ENCODE assay signal across 8 cellular contexts in the genomic region with DNA sequence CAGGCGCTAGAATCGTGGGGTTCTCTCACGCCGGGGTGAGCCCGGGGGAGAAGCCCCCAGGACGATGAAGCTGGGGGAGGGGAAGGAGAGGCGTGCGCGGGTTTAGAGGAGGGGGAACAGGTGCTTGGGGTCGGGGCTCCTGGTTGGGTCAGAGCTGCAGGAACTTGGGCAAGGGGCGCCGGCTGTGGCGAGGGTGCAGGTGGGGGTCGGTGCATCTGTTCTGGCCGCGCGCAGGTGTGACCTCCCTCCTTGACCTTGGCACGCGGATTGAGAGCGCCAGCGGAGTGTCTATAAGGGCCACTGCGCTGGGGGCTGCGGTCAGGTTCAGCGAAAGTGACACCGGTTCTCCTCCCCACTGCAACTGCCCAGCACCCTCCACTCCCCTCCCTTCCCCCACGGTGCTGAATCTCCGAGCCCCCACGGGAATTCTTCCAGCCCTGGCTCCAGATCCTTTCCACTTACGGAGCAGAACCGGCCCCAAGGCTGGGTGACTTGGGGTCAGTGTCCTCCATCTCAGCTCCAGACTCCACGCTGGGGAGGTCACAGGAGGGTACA. TPM values are rescaled to one million over a fixed set of nuclear protein-coding genes. Genes with fewer than 3 reads are reported as not detected.
DNase-seq lines count a peak whose midpoint lies in the region; FAIRE-seq and TF ChIP-seq lines count a peak whose summit lies in the region.

No MANE protein-coding gene starts in this region.

- peaks cover 22% of the 10 kb centered on the region for H3K36me3 Mint-ChIP-seq in brain

- 1 to 2% (median 2%) methylated on average over 24 to 31 of the region's 31 CpGs for WGBS in spleen, 5 donors

- peaks cover 42% of the 10 kb centered on the region for H3K4me1 Mint-ChIP-seq in brain

- H3K9me3 ChIP-seq in spleen, result no peaks in the 10 kb centered on the region

- peak overlapping the region; percentile 67 to 88 (median 79) for H3K4me3 ChIP-seq in spleen

- DNase-seq in GM10266 (ENCODE audit: extremely low spot score), result peak; percentile 48
- DNase-seq in NCI-H1092 treated with DMSO at 0.1 percent for 48 hours (lab: John Stamatoyannopoulos, UW), result peak; percentile 20
- peak; percentile 55 for DNase-seq in islet precursor cell
- DNase-seq in spleen, result no peak
- DNase-seq in D721Med (ENCODE audit: insufficient read length, low spot score), result no peak
- DNase-seq in dedifferentiated amniotic fluid mesenchymal stem cell (ENCODE audit: extremely low spot score), result no peak
- no peak for DNase-seq in AML-193 (lab: John Stamatoyannopoulos, UW)

- peak overlapping the region; percentile 84 to 89 (median 86) for H3K4me3 Mint-ChIP-seq in brain

- FAIRE-seq in D721Med (lab: Jason Lieb, UNC), result no peak

- intact Hi-C loops in spleen (cut with DNase I; ENCODE audit: low total_unique reads), result no loop called here

- TF ChIP-seq CTCF in GM10266 (IDR thresholded peaks at IDR 0.05; ENCODE audit: control insufficient read depth, insufficient read depth, low read depth, missing control alignments) (no peak), brain (conservative IDR thresholded peaks at IDR 0.05) (no peak), spleen (IDR thresholded peaks at IDR 0.05 in 8 of 11, conservative IDR thresholded peaks at IDR 0.05 in 3 of 11) (no peak), D721Med (IDR thresholded peaks at IDR 0.05; ENCODE audit: insufficient read depth, missing control alignments) (no peak)

- H3K27ac ChIP-seq in spleen, result peak overlapping the region in 5 of 8 donors; percentile 8 to 98 (median 96)

- H3K36me3 ChIP-seq in spleen, result peaks cover 0 to 24% (median 20%) of the 10 kb centered on the region in 6 donors

- peaks cover 0 to 3% (median 0%) of the 10 kb centered on the region in 5 experiments for H3K9me3 Mint-ChIP-seq in brain

- peak overlapping the region; percentile 45 to 89 (median 70) for H3K27ac Mint-ChIP-seq in brain

- TF ChIP-seq POLR2A in spleen (IDR thresholded peaks at IDR 0.05), result no peak

- H3K27me3 Mint-ChIP-seq in brain, result peaks cover 17% of the 10 kb centered on the region

- H3K4me1 ChIP-seq in spleen, result peaks cover 13 to 72% (median 39%) of the 10 kb centered on the region in 6 donors

- no peaks in the 10 kb centered on the region for H3K27me3 ChIP-seq in spleen (replicated peaks in 1 of 7)

RNA-seq across cellular contexts. Expression of a gene that starts 0.6 kb away (rescaled TPM):
- polyA plus RNA-seq in brain (ENCODE audit: insufficient read depth, low read depth, low replicate concordance), result 10.8 TPM
- total RNA-seq in spleen, result 1 to 10 TPM; 1.5 to 3.9 (median 2.1) TPM
- polyA plus RNA-seq in spleen, result 1 to 10 TPM; 2.8 to 5.4 (median 3.5) TPM

RNA-seq across cellular contexts. Expression of a gene that starts 1.6 kb away (rescaled TPM):
- polyA plus RNA-seq in brain (ENCODE audit: insufficient read depth, low read depth, low replicate concordance) (82.9 TPM), spleen (10 to 100 TPM; 57.3 to 74.8 (median 73.6) TPM)
- 10 to 100 TPM; 58.0 to 95.4 (median 82.0) TPM for total RNA-seq in spleen

RNA-seq across cellular contexts. Expression of a gene that starts 33.6 kb away (rescaled TPM):
- 5.6 TPM for polyA plus RNA-seq in brain (ENCODE audit: insufficient read depth, low read depth, low replicate concordance)
- 10 to 100 TPM; 10.4 to 20.4 (median 17.1) TPM for total RNA-seq in spleen
- polyA plus RNA-seq in spleen, result 1 to 10 TPM; 6.5 to 9.8 (median 8.8) TPM

RNA-seq across cellular contexts. Expression of a gene that starts 58.1 kb away (rescaled TPM):
- polyA plus RNA-seq in brain (ENCODE audit: insufficient read depth, low read depth, low replicate concordance) (38.3 TPM), spleen (under 1 TPM; under 0.01 to 0.03 (median 0.02) TPM)
- under 1 TPM in 2 of 7 donors, not detected in 5; 0.03 to 0.06 TPM for total RNA-seq in spleen

Comparison
In these comparisons a context has a peak if more than half of its experiments do, and no peak if none do; other contexts are left out.
1. DNase-seq: peak in GM10266 (single experiment), NCI-H1092 treated with DMSO at 0.1 percent for 48 hours (single experiment) and islet precursor cell (single experiment); none in spleen (single experiment), D721Med (single experiment), dedifferentiated amniotic fluid mesenchymal stem cell (single experiment) and AML-193 (0 of 2).